ENCODE assay signal across 8 cellular contexts in the genomic region with DNA sequence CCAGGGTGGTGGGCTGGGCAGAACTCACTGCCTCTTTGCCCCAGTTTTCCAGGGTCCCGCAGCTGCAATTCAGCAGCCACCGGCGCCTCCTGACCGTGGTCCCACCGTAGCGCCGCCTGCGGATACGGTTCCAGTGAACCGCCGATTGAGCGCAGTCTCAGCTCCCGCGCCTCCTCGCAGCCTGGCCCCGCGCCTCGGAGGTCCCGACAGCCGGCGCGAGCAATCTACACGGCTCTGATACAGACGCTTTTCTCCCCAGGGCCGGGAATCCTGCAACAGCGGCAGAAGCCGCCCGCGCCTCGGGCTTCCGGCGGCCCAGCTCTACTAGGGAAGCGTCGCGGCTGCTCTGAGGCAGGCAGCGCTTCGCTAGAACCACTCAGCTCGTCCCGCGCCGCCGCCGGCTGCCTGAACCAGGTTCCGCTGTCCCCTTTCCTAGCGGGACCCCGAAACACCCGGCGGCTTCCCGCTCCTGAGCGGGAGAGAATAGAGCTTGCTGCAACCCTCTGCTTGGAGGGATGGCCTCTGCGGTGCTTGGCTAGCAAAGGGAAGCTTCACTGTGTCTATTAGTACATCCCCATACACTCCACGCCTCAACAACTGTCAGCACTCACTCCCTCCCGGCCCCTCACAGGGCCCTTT. TPM values are rescaled to one million over a fixed set of nuclear protein-coding genes. Genes with fewer than 3 reads are reported as not detected.
A peak's percentile ranks its signal among the peaks of the same experiment; 100 is the strongest.
DNase-seq lines count a peak whose midpoint lies in the region; ATAC-seq and TF ChIP-seq lines count a peak whose summit lies in the region.

No MANE protein-coding gene starts in this region.

- no peak overlapping the region for H2AFZ ChIP-seq in Karpas-422 (ENCODE audit: low read length)

- H3K27ac ChIP-seq in Peyer's patch: no peak overlapping the region
- no peak overlapping the region for H3K27ac ChIP-seq in Karpas-422 (ENCODE audit: low read length)

- H3K27ac Mint-ChIP-seq in neural crest cell (ENCODE audit: unreplicated experiment): no peak overlapping the region

- H3K4me2 ChIP-seq in Karpas-422 (ENCODE audit: low read depth, low read length, poor library complexity, severe bottlenecking): no peak overlapping the region

- no peaks in the 10 kb centered on the region for H3K9me2 ChIP-seq in Karpas-422 (replicated peaks; ENCODE audit: insufficient read depth, low read length)

- H3K27me3 ChIP-seq in Peyer's patch (peaks cover 2 to 31% of the 10 kb centered on the region in 2 donors), Karpas-422 (ENCODE audit: low read length) (no peaks in the 10 kb centered on the region)

- H3K36me3 ChIP-seq in Peyer's patch (no peaks in the 10 kb centered on the region), Karpas-422 (ENCODE audit: insufficient read depth, low read length) (no peaks in the 10 kb centered on the region)

- peaks cover 0 to 2% (median 0%) of the 10 kb centered on the region in 4 donors for H3K9me3 ChIP-seq in Peyer's patch
- no peaks in the 10 kb centered on the region for H3K9me3 ChIP-seq in Karpas-422 (ENCODE audit: low read length)

- no peak overlapping the region for H3K9ac ChIP-seq in Karpas-422 (ENCODE audit: low read length)

- no peaks in the 10 kb centered on the region for H3K79me2 ChIP-seq in Karpas-422 (ENCODE audit: low read length)

- peaks cover 93% of the 10 kb centered on the region for H3K27me3 Mint-ChIP-seq in neural crest cell (ENCODE audit: low read depth)

- TF ChIP-seq CTCF in Peyer's patch (IDR thresholded peaks at IDR 0.05) (no peak), neural crest cell (conservative IDR thresholded peaks at IDR 0.05) (no peak)

- H3K4me3 ChIP-seq in Peyer's patch: peak overlapping the region in 3 of 4 donors; percentile 31 to 42 (median 35)
- H3K4me3 ChIP-seq in Karpas-422 (ENCODE audit: low read length): no peak overlapping the region

- no peaks in the 10 kb centered on the region for H3K36me3 Mint-ChIP-seq in neural crest cell (ENCODE audit: low read depth)

- peak; percentile 25 for ATAC-seq in esophagus mucosa
- ATAC-seq in HG02970 (IDR thresholded peaks at IDR 0.05; ENCODE audit: low FRiP score, unreplicated experiment): no peak
- ATAC-seq in HG03139 (IDR thresholded peaks at IDR 0.05; ENCODE audit: unreplicated experiment): no peak

- no peak for TF ChIP-seq POLR2A in Peyer's patch (IDR thresholded peaks at IDR 0.05)

- H4K20me1 ChIP-seq in Karpas-422 (ENCODE audit: insufficient read depth, low read depth, low read length): no peaks in the 10 kb centered on the region

- H3K4me1 Mint-ChIP-seq in neural crest cell: peaks cover 12% of the 10 kb centered on the region

- no peaks in the 10 kb centered on the region for H3K9me3 Mint-ChIP-seq in neural crest cell

- DNase-seq in EL (peak; percentile 50), Peyer's patch (peak in 1 of 3 donors; percentile 56), neural crest cell (ENCODE audit: low read depth, low spot score) (no peak), OCI-M1 (lab: John Stamatoyannopoulos, UW) (no peak), Karpas-422 (no peak)

- peak overlapping the region; percentile 49 for H3K4me3 Mint-ChIP-seq in neural crest cell

- peaks cover 0 to 34% (median 21%) of the 10 kb centered on the region in 4 donors for H3K4me1 ChIP-seq in Peyer's patch
- H3K4me1 ChIP-seq in Karpas-422 (ENCODE audit: low read length): no peaks in the 10 kb centered on the region

RNA-seq across cellular contexts. Expression of a gene that starts 3.1 kb away (rescaled TPM):
- total RNA-seq in Peyer's patch (not detected), esophagus mucosa (not detected), neural crest cell (not detected in 2 replicates)
- total RNA-seq in Karpas-422 (2014; rRNA removed; shearing (Covaris generic); ENCODE audit: low replicate concordance): not detected in 2 replicates

RNA-seq across cellular contexts. Expression of a gene that starts 3.2 kb away (rescaled TPM):
- total RNA-seq in Peyer's patch (not detected), esophagus mucosa (not detected), neural crest cell (0.09 TPM in 2 replicates)
- total RNA-seq in Karpas-422 (2014; rRNA removed; shearing (Covaris generic); ENCODE audit: low replicate concordance): not detected in 2 replicates

RNA-seq across cellular contexts. Expression of a gene that starts 55.9 kb away (rescaled TPM):
- total RNA-seq in Peyer's patch: not detected
- not detected for total RNA-seq in esophagus mucosa
- total RNA-seq in neural crest cell: not detected in 2 replicates
- total RNA-seq in Karpas-422 (2014; rRNA removed; shearing (Covaris generic); ENCODE audit: low replicate concordance): not detected in 2 replicates
